25 cellular contexts compared by ENCODE assay signal in genomic region chr1:168246506-168246905, GRCh38.
"Had no signal": no experiment of that assay in that cellular context is flagged by ENCODE, and none has a peak within 500 bp of the region (broad histone marks: within the 10 kb centered on the region; RNA-seq: fewer than 3 reads in every experiment).

No MANE protein-coding gene starts in this region.

- H3K9me3 Mint-ChIP-seq: activated CD8-positive, alpha-beta T cell treated with anti-CD3 and anti-CD28 coated beads for 36 hours; activated naive CD8-positive, alpha-beta T cell treated with anti-CD3 and anti-CD28 coated beads for 36 hours; neural progenitor cell; stimulated activated naive CD8-positive, alpha-beta T cell treated with anti-CD3 and anti-CD28 coated beads, Interleukin-15, Interleukin-2, amounts not matched to agents 100 ng/mL and 50 ng/mL, for 24 hours; type B pancreatic cell had no signal

- H3K4me3 ChIP-seq: hepatocyte, left ventricle myocardium inferior, neural progenitor cell, psoas muscle, right lobe of liver, skin epidermis, testis had no signal

- H3K27me3 Mint-ChIP-seq: activated CD4-positive, alpha-beta T cell treated with anti-CD3 and anti-CD28 coated beads, Interleukin-2, amount 10 ng/mL, durations not matched to agents 24 days and 14 days; activated CD8-positive, alpha-beta memory T cell treated with anti-CD3 and anti-CD28 coated beads, Interleukin-2, amount 10 ng/mL, durations not matched to agents 7 days and 5 days; activated CD8-positive, alpha-beta T cell treated with anti-CD3 and anti-CD28 coated beads for 36 hours; activated naive CD8-positive, alpha-beta T cell treated with anti-CD3 and anti-CD28 coated beads for 36 hours; stimulated activated naive CD8-positive, alpha-beta T cell treated with anti-CD3 and anti-CD28 coated beads, Interleukin-15, Interleukin-2, amounts not matched to agents 100 ng/mL and 50 ng/mL, for 24 hours; type B pancreatic cell had no signal

- H3K27me3 ChIP-seq: foreskin keratinocyte, hepatocyte, neural progenitor cell, right lobe of liver, testis had no signal

- FAIRE-seq: bronchial epithelial cell had no signal

- H3K27ac Mint-ChIP-seq: activated CD8-positive, alpha-beta memory T cell treated with anti-CD3 and anti-CD28 coated beads, Interleukin-2, amount 10 ng/mL, durations not matched to agents 7 days and 5 days; activated CD8-positive, alpha-beta T cell treated with anti-CD3 and anti-CD28 coated beads for 36 hours; activated naive CD8-positive, alpha-beta T cell treated with anti-CD3 and anti-CD28 coated beads for 36 hours; neural progenitor cell; stimulated activated naive CD8-positive, alpha-beta T cell treated with anti-CD3 and anti-CD28 coated beads, Interleukin-15, Interleukin-2, amounts not matched to agents 100 ng/mL and 50 ng/mL, for 24 hours; type B pancreatic cell had no signal

- H3K27ac ChIP-seq: foreskin keratinocyte, hepatocyte, left ventricle myocardium inferior, neural progenitor cell, psoas muscle, right lobe of liver, skin epidermis, VCaP had no signal

- DNase-seq: activated CD4-positive, alpha-beta T cell treated with anti-CD3 and anti-CD28 coated beads, Interleukin-2, amount 10 ng/mL, durations not matched to agents 24 days and 14 days; activated CD8-positive, alpha-beta memory T cell treated with anti-CD3 and anti-CD28 coated beads, Interleukin-2, amount 10 ng/mL, durations not matched to agents 7 days and 5 days; activated CD8-positive, alpha-beta T cell treated with anti-CD3 and anti-CD28 coated beads for 36 hours; activated naive CD8-positive, alpha-beta T cell treated with anti-CD3 and anti-CD28 coated beads for 36 hours; effector CD4-positive, alpha-beta T cell; erythroblast; foreskin keratinocyte; glutamatergic neuron; kidney glomerular epithelial cell; left ventricle myocardium inferior; psoas muscle; right lobe of liver; SIG-M5; SK-N-SH; stimulated activated CD4-positive, alpha-beta T cell treated with anti-CD3 and anti-CD28 coated beads, Interleukin-1b, Interleukin-23, amount 100 ng/mL, for 48 hours; T-helper 2 cell; testis had no signal

- ATAC-seq: activated CD4-positive, CD25-positive, alpha-beta regulatory T cell treated with anti-CD3 and anti-CD28 coated beads, Interleukin-2, amount 50 U/mL, for 24 hours; activated CD8-positive, alpha-beta memory T cell treated with anti-CD3 and anti-CD28 coated beads, Interleukin-2, amount 10 ng/mL, durations not matched to agents 7 days and 5 days; activated CD8-positive, alpha-beta T cell treated with anti-CD3 and anti-CD28 coated beads for 36 hours; foreskin keratinocyte; psoas muscle; right lobe of liver had no signal

- H3K4me3 Mint-ChIP-seq: activated CD4-positive, alpha-beta T cell treated with anti-CD3 and anti-CD28 coated beads, Interleukin-2, amount 10 ng/mL, durations not matched to agents 24 days and 14 days; activated CD8-positive, alpha-beta memory T cell treated with anti-CD3 and anti-CD28 coated beads, Interleukin-2, amount 10 ng/mL, durations not matched to agents 7 days and 5 days; activated CD8-positive, alpha-beta T cell treated with anti-CD3 and anti-CD28 coated beads for 36 hours; activated naive CD8-positive, alpha-beta T cell treated with anti-CD3 and anti-CD28 coated beads for 36 hours; neural progenitor cell; stimulated activated naive CD8-positive, alpha-beta T cell treated with anti-CD3 and anti-CD28 coated beads, Interleukin-15, Interleukin-2, amounts not matched to agents 100 ng/mL and 50 ng/mL, for 24 hours; type B pancreatic cell had no signal
